In genomic region chr4:15890246-15890829, GRCh38 we compare ENCODE assay signal across 25 cellular contexts. TPM values are rescaled to one million over a fixed set of nuclear protein-coding genes. Genes with fewer than 3 reads are reported as not detected.
DNase-seq lines count a peak whose midpoint lies in the region; ATAC-seq, FAIRE-seq and TF ChIP-seq lines count a peak whose summit lies in the region.
"Had no signal": no experiment of that assay in that cellular context is flagged by ENCODE, and none has a peak within 500 bp of the region (broad histone marks: within the 10 kb centered on the region; RNA-seq: fewer than 3 reads in every experiment).

No MANE protein-coding gene starts in this region.

- H4K20me1 ChIP-seq in GM12878 (ENCODE audit: control insufficient read depth, insufficient read depth), result no peaks in the 10 kb centered on the region

- POLR2A ChIA-PET in GM12878 (lab: Charles Lee), result interaction anchor here (1.0 to 1.9 kb wide), 3 partner anchors 63 to 82 kb away, joined by 3 to 4 read pairs (median 4); no protein-coding TSS in a partner anchor

- H3K36me3 ChIP-seq in GM12878 (ENCODE audit: control insufficient read depth in 2 of 2, insufficient read depth in 2 of 2, low read length in 1 of 2) (no peaks in the 10 kb centered on the region), left ventricle myocardium inferior (no peaks in the 10 kb centered on the region)

- H3K27me3 ChIP-seq in GM12878 (replicated peaks in 1 of 2; ENCODE audit: control insufficient read depth in 2 of 2, insufficient read depth in 2 of 2, low read length in 1 of 2), result no peaks in the 10 kb centered on the region
- H3K27me3 ChIP-seq in left ventricle myocardium inferior (ENCODE audit: low read depth), result peaks cover 10% of the 10 kb centered on the region

- peaks cover 33% of the 10 kb centered on the region for H3K4me1 Mint-ChIP-seq in stimulated activated naive CD8-positive, alpha-beta T cell treated with anti-CD3 and anti-CD28 coated beads, Interleukin-15, amount 100 ng/mL, for 72 hours
- peaks cover 16 to 23% of the 10 kb centered on the region in 2 donors for H3K4me1 Mint-ChIP-seq in stimulated activated naive B cell treated with anti-CD40 and anti-IgM and Interleukin-4, amounts not matched to agents 10 μg/mL and 1 μg/mL and 100 μg/mL, for 72 hours
- H3K4me1 Mint-ChIP-seq: CD4-positive, alpha-beta memory T cell had no signal

- no peak for TF ChIP-seq RAD21 in GM12878 (IDR thresholded peaks at IDR 0.05; ENCODE audit: insufficient read depth, low read depth, low read length)

- no TSS peak for BruUV-seq in GM12878 (replicated peaks; lab: Mats Ljungman, UMichigan)

- no peaks in the 10 kb centered on the region for H3K9me3 Mint-ChIP-seq in stimulated activated naive CD8-positive, alpha-beta T cell treated with anti-CD3 and anti-CD28 coated beads, Interleukin-15, amount 100 ng/mL, for 72 hours
- no peaks in the 10 kb centered on the region for H3K9me3 Mint-ChIP-seq in stimulated activated naive B cell treated with anti-CD40 and anti-IgM and Interleukin-4, amounts not matched to agents 10 μg/mL and 1 μg/mL and 100 μg/mL, for 72 hours

- intact Hi-C loops in GM12878 (cut with micrococcal nuclease; ENCODE audit: unreplicated experiment), result loop anchor here (2.0 kb wide), 1 partner anchor 66 kb away; no protein-coding TSS in a partner anchor
- intact Hi-C loops in left ventricle myocardium inferior (cut with micrococcal nuclease), result no loop called here

- TF ChIP-seq EP300 in GM12878 (IDR thresholded peaks at IDR 0.05; ENCODE audit: borderline replicate concordance in 1 of 2, control insufficient read depth in 1 of 2, low read depth in 2 of 2, low read length in 2 of 2), result no peak

- peak; percentile 59 for ATAC-seq in stimulated activated naive CD8-positive, alpha-beta T cell treated with anti-CD3 and anti-CD28 coated beads, Interleukin-15, amount 100 ng/mL, for 72 hours
- ATAC-seq in stimulated activated naive CD8-positive, alpha-beta T cell treated with anti-CD3 and anti-CD28 coated beads, Interleukin-15, Interleukin-2, amounts not matched to agents 100 U/mL and 50 U/mL, for 24 hours, result no peak
- ATAC-seq in HG02759 (IDR thresholded peaks at IDR 0.05; ENCODE audit: unreplicated experiment), result peak; percentile 45
- peak; percentile 85 for ATAC-seq in GM12878
- peak; percentile 72 for ATAC-seq in stimulated activated naive B cell treated with anti-CD40 and anti-IgM and Interleukin-4, amounts not matched to agents 10 μg/mL and 1 μg/mL and 100 μg/mL, for 72 hours (replicated peaks)
- no peak for ATAC-seq in HG02840 (IDR thresholded peaks at IDR 0.05; ENCODE audit: low FRiP score, unreplicated experiment)

- SMC1A ChIA-PET in GM12878 (lab: Charles Lee; ENCODE audit: uncharacterized antibody, unreplicated experiment), result interaction anchor here (1.0 to 2.4 kb wide), 15 partner anchors 9 to 162 kb away, joined by 3 to 19 read pairs (median 5); no protein-coding TSS in a partner anchor

- TF ChIP-seq CTCF in GM12878 (IDR thresholded peaks at IDR 0.05 in 2 of 3, conservative IDR thresholded peaks at IDR 0.05 in 1 of 3; ENCODE audit: control insufficient read depth in 2 of 3, extremely low read depth in 1 of 3, insufficient read depth in 1 of 3, low read depth in 3 of 3, low read length in 3 of 3) (no peak), left ventricle myocardium inferior (IDR thresholded peaks at IDR 0.05; ENCODE audit: borderline replicate concordance) (no peak)

- H3K4me3 Mint-ChIP-seq in stimulated activated naive CD8-positive, alpha-beta T cell treated with anti-CD3 and anti-CD28 coated beads, Interleukin-15, amount 100 ng/mL, for 72 hours, result no peak overlapping the region
- no peak overlapping the region for H3K4me3 Mint-ChIP-seq in stimulated activated naive B cell treated with anti-CD40 and anti-IgM and Interleukin-4, amounts not matched to agents 10 μg/mL and 1 μg/mL and 100 μg/mL, for 72 hours
- H3K4me3 Mint-ChIP-seq: CD4-positive, alpha-beta memory T cell had no signal

- H3K4me1 ChIP-seq in GM12878 (ENCODE audit: control insufficient read depth, insufficient read depth, low read length) (peaks cover 13% of the 10 kb centered on the region; the same call in 1 of the 2 replicates), left ventricle myocardium inferior (no peaks in the 10 kb centered on the region)

- no peak for TF ChIP-seq POLR2A in GM12878 (IDR thresholded peaks at IDR 0.05; ENCODE audit: low read depth, low read length)

- WGBS in GM12878 (ENCODE audit: insufficient coverage, insufficient replicate concordance, low lambda C conversion rate, missing lambda C conversion rate), result 59% methylated on average over 4 of the region's 4 CpGs

- CTCF ChIA-PET in GM12878 (lab: Yijun Ruan, JAX), result interaction anchor here (1.0 to 4.1 kb wide), 6 partner anchors 9 to 118 kb away, joined by 3 to 27 read pairs (median 14); no protein-coding TSS in a partner anchor

- RAD21 ChIA-PET in GM12878 (lab: Charles Lee; ENCODE audit: unreplicated experiment), result interaction anchor here (1.0 to 2.9 kb wide), 18 partner anchors 8 to 208 kb away, joined by 3 to 13 read pairs (median 4); no protein-coding TSS in a partner anchor

- no peak for FAIRE-seq in GM12878 (lab: Jason Lieb, UNC)
- FAIRE-seq: GM18507, H1 had no signal

- no peak overlapping the region for H3K9ac ChIP-seq in GM12878 (ENCODE audit: control insufficient read depth, insufficient read depth, low read length)

- H3K4me2 ChIP-seq in GM12878 (ENCODE audit: control insufficient read depth, insufficient read depth), result no peak overlapping the region

- H3K27ac ChIP-seq in GM12878 (ENCODE audit: control insufficient read depth, insufficient read depth) (no peak overlapping the region), left ventricle myocardium inferior (replicated peaks) (no peak overlapping the region)
- H3K27ac ChIP-seq: 22Rv1, HL-60, SK-N-MC had no signal

- H3K4me3 ChIP-seq in GM12878 (no peak overlapping the region), left ventricle myocardium inferior (no peak overlapping the region)
- H3K4me3 ChIP-seq: SK-N-MC had no signal

- peaks cover 19% of the 10 kb centered on the region for H3K27me3 Mint-ChIP-seq in stimulated activated naive CD8-positive, alpha-beta T cell treated with anti-CD3 and anti-CD28 coated beads, Interleukin-15, amount 100 ng/mL, for 72 hours
- no peaks in the 10 kb centered on the region for H3K27me3 Mint-ChIP-seq in stimulated activated naive B cell treated with anti-CD40 and anti-IgM and Interleukin-4, amounts not matched to agents 10 μg/mL and 1 μg/mL and 100 μg/mL, for 72 hours

- DNase-seq in stimulated activated naive CD8-positive, alpha-beta T cell treated with anti-CD3 and anti-CD28 coated beads, Interleukin-15, amount 100 ng/mL, for 72 hours, result no peak
- no peak for DNase-seq in stimulated activated naive CD8-positive, alpha-beta T cell treated with anti-CD3 and anti-CD28 coated beads, Interleukin-15, Interleukin-2, amounts not matched to agents 100 U/mL and 50 U/mL, for 24 hours
- DNase-seq in GM12878 (ENCODE audit: low read depth, low spot score) (no peak), NCI-H1694 (lab: John Stamatoyannopoulos, UW) (no peak), left ventricle myocardium inferior (no peak)
- DNase-seq in stimulated activated naive B cell treated with anti-CD40 and anti-IgM and Interleukin-4, amounts not matched to agents 10 μg/mL and 1 μg/mL and 100 μg/mL, for 72 hours, result no peak
- DNase-seq: CD4-positive, alpha-beta memory T cell; DMS153; GDM1; IMR-90; NCI-H1092; NCI-H1436 treated with DMSO at 0.1 percent for 48 hours; NCI-H2081 treated with DMSO at 0.1 percent for 48 hours; NCI-H748 treated with DMSO at 0.1 percent for 48 hours; NK-92 treated with Interleukin-12 subunit alpha and Interleukin-12 subunit beta, amount 100 ng/mL, for 24 hours; SHP77 had no signal

- H3K27ac Mint-ChIP-seq in stimulated activated naive CD8-positive, alpha-beta T cell treated with anti-CD3 and anti-CD28 coated beads, Interleukin-15, amount 100 ng/mL, for 72 hours, result no peak overlapping the region
- H3K27ac Mint-ChIP-seq in stimulated activated naive B cell treated with anti-CD40 and anti-IgM and Interleukin-4, amounts not matched to agents 10 μg/mL and 1 μg/mL and 100 μg/mL, for 72 hours, result no peak overlapping the region
- H3K27ac Mint-ChIP-seq: CD4-positive, alpha-beta memory T cell had no signal

- in situ Hi-C loops in GM12878 (cut with MboI), result no loop called here

- H3K9me3 ChIP-seq in GM12878 (replicated peaks; ENCODE audit: control insufficient read depth, insufficient read depth, low read length), result peaks cover 2% of the 10 kb centered on the region; the same call in 1 of the 3 replicates
- H3K9me3 ChIP-seq in left ventricle myocardium inferior (replicated peaks), result no peaks in the 10 kb centered on the region

- H3K36me3 Mint-ChIP-seq in stimulated activated naive B cell treated with anti-CD40 and anti-IgM and Interleukin-4, amounts not matched to agents 10 μg/mL and 1 μg/mL and 100 μg/mL, for 72 hours, result no peaks in the 10 kb centered on the region
- H3K36me3 Mint-ChIP-seq: CD4-positive, alpha-beta memory T cell had no signal

- H2AFZ ChIP-seq in GM12878 (ENCODE audit: control insufficient read depth, low read depth, low read length), result no peak overlapping the region

- no peaks in the 10 kb centered on the region for H3K79me2 ChIP-seq in GM12878 (ENCODE audit: control insufficient read depth, insufficient read depth, low read length)

RNA-seq across cellular contexts. Expression of gene FGFBP1, which starts 48.2 kb away (rescaled TPM):
- total RNA-seq in GM12878 (2013; cell fraction: nucleolus; rRNA removed), result not detected in 2 replicates
- total RNA-seq in GM12878 (2014; rRNA removed) (not detected in 2 replicates), GM12878 (2014; rRNA removed; fragmentation: Illumina TruSeq; extraction: Trizol) (0.09 TPM in 1 of 2 replicates, not detected in the other), GM12878 (2021) (not detected in 2 replicates), left ventricle myocardium inferior (not detected)
- polyA plus RNA-seq in GM12878 (2011; ENCODE audit: low read depth), result not detected
- polyA plus RNA-seq in GM12878 (2011; rRNA removed) (0.11 TPM in 1 of 2 replicates, not detected in the other), GM12878 (2014; fragmentation: Illumina TruSeq; extraction: Trizol) (not detected in 2 replicates), GM12878 (2014; fragmentation: Nextera tagmentation; extraction: Ambion mirVana) (under 1 TPM in 1 of 2 experiments, not detected in 1; 0.09 TPM), GM12878 (2014; rRNA removed) (not detected in 2 replicates), GM12878 (2016; fragmentation: Nextera tagmentation; extraction: Ambion mirVana) (not detected)
- 0.06 and 0.10 TPM in 2 replicates for polyA plus RNA-seq in GM12878 (2011; cell fraction: cytosol; rRNA removed)
- polyA plus RNA-seq in GM12878 (2011; cell fraction: nucleus; rRNA removed), result not detected in 2 replicates
- not detected in 2 replicates for polyA plus RNA-seq in GM12878 (2012)
- polyA minus RNA-seq in GM12878 (2011; rRNA and poly(A)+ RNA removed), result not detected in 2 replicates
- not detected in 2 replicates for polyA minus RNA-seq in GM12878 (2011; cell fraction: cytosol; rRNA and poly(A)+ RNA removed)
- polyA minus RNA-seq in GM12878 (2011; cell fraction: nucleus; rRNA and poly(A)+ RNA removed), result not detected in 2 replicates
- total RNA-seq: CD4-positive, alpha-beta memory T cell; NCI-H460; RPMI7951 had no signal
- polyA plus RNA-seq: CD4-positive, alpha-beta memory T cell; IMR-90 had no signal

Comparison
In these comparisons a context has a peak if more than half of its experiments do, and no peak if none do; other contexts are left out.
1. ATAC-seq: peak in stimulated activated naive CD8-positive, alpha-beta T cell treated with anti-CD3 and anti-CD28 coated beads, Interleukin-15, amount 100 ng/mL, for 72 hours (single experiment), HG02759 (single experiment), GM12878 (single experiment) and stimulated activated naive B cell treated with anti-CD40 and anti-IgM and Interleukin-4, amounts not matched to agents 10 μg/mL and 1 μg/mL and 100 μg/mL, for 72 hours (2 of 2); none in stimulated activated naive CD8-positive, alpha-beta T cell treated with anti-CD3 and anti-CD28 coated beads, Interleukin-15, Interleukin-2, amounts not matched to agents 100 U/mL and 50 U/mL, for 24 hours (single experiment) and HG02840 (single experiment).